10 cellular contexts compared by ENCODE assay signal in genomic region chr13:44313674-44314073, GRCh38. TPM values are rescaled to one million over a fixed set of nuclear protein-coding genes. Genes with fewer than 3 reads are reported as not detected.
DNase-seq lines count a peak whose midpoint lies in the region; TF ChIP-seq lines count a peak whose summit lies in the region.
"Had no signal": no experiment of that assay in that cellular context is flagged by ENCODE, and none has a peak within 500 bp of the region (broad histone marks: within the 10 kb centered on the region; RNA-seq: fewer than 3 reads in every experiment).

No MANE protein-coding gene starts in this region.

- no peak overlapping the region for H3K4me3 ChIP-seq in fibroblast of the aortic adventitia (ENCODE audit: low read depth, low read length)
- H3K4me3 ChIP-seq in transverse colon, result no peak overlapping the region
- H3K4me3 ChIP-seq: dorsolateral prefrontal cortex had no signal

- no peaks in the 10 kb centered on the region for H3K9me3 Mint-ChIP-seq in activated naive CD4-positive, alpha-beta T cell treated with anti-CD3 and anti-CD28 coated beads for 36 hours

- H3K27ac Mint-ChIP-seq in activated naive CD4-positive, alpha-beta T cell treated with anti-CD3 and anti-CD28 coated beads for 36 hours, result peak overlapping the region; percentile 25

- H3K4me1 ChIP-seq in transverse colon, result peaks cover 7 to 41% (median 25%) of the 10 kb centered on the region in 4 donors

- WGBS in transverse colon (ENCODE audit: low coverage in 1 of 2), 2 donors, result 64 to 80% methylated on average over 1 to 2 of the region's 2 CpGs

- DNase-seq in activated naive CD4-positive, alpha-beta T cell treated with anti-CD3 and anti-CD28 coated beads for 36 hours, result no peak
- no peak for DNase-seq in activated naive CD4-positive, alpha-beta T cell (lab: John Stamatoyannopoulos, UW)
- DNase-seq in RWPE1 (ENCODE audit: low spot score), result peak; percentile 81
- DNase-seq in fibroblast of the aortic adventitia (ENCODE audit: low read depth), result peak; percentile 82
- DNase-seq in transverse colon, result no peak
- no peak for DNase-seq in HuH-7.5 (ENCODE audit: low spot score)
- no peak for DNase-seq in germinal center (ENCODE audit: low spot score)
- no peak for DNase-seq in DMS153 (lab: John Stamatoyannopoulos, UW)
- DNase-seq: AML-193, dorsolateral prefrontal cortex had no signal

- no peak for TF ChIP-seq POLR2A in transverse colon (IDR thresholded peaks at IDR 0.05)

- H3K36me3 Mint-ChIP-seq in activated naive CD4-positive, alpha-beta T cell treated with anti-CD3 and anti-CD28 coated beads for 36 hours (ENCODE audit: low read depth), result peaks cover 2% of the 10 kb centered on the region

- peaks cover 24% of the 10 kb centered on the region for H3K27me3 Mint-ChIP-seq in activated naive CD4-positive, alpha-beta T cell treated with anti-CD3 and anti-CD28 coated beads for 36 hours (ENCODE audit: low read depth)

- in situ Hi-C loops in transverse colon (cut with MboI; ENCODE audit: low pct_ligation_motif_present in 1 of 4, low pct_unique_long_range_greater_than_20kb in 1 of 4, low sequenced_read_pairs in 3 of 4), result no loop called here

- POLR2A ChIA-PET in RWPE1 (lab: Yijun Ruan, JAX; ENCODE audit: low non-redundant PET), result no interaction called here

- peaks cover 14% of the 10 kb centered on the region for H3K4me1 Mint-ChIP-seq in activated naive CD4-positive, alpha-beta T cell treated with anti-CD3 and anti-CD28 coated beads for 36 hours (ENCODE audit: low read depth)

- H3K27me3 ChIP-seq in transverse colon, result no peaks in the 10 kb centered on the region
- H3K27me3 ChIP-seq: dorsolateral prefrontal cortex had no signal

- TF ChIP-seq CTCF in RWPE1 (conservative IDR thresholded peaks at IDR 0.05; ENCODE audit: low read depth) (no peak), fibroblast of the aortic adventitia (IDR thresholded peaks at IDR 0.05; ENCODE audit: insufficient read depth, low read length) (no peak), transverse colon (IDR thresholded peaks at IDR 0.05) (no peak)

- TF ChIP-seq EP300 in transverse colon (IDR thresholded peaks at IDR 0.05; ENCODE audit: low read depth), result no peak

- H3K27ac ChIP-seq in RWPE1, result peak overlapping the region; percentile 50; the same call in 1 of the 2 replicates
- peak overlapping the region; percentile 68 to 81 (median 74) for H3K27ac ChIP-seq in transverse colon
- H3K27ac ChIP-seq: dorsolateral prefrontal cortex had no signal

- H3K9me3 ChIP-seq in transverse colon, result no peaks in the 10 kb centered on the region

- CTCF ChIA-PET in activated naive CD4-positive, alpha-beta T cell treated with anti-CD3 and anti-CD28 coated beads for 36 hours (lab: Charles Lee), result no interaction called here
- CTCF ChIA-PET in RWPE1 (lab: Yijun Ruan, JAX), result no interaction called here

- H3K4me3 Mint-ChIP-seq in activated naive CD4-positive, alpha-beta T cell treated with anti-CD3 and anti-CD28 coated beads for 36 hours, result no peak overlapping the region

- intact Hi-C loops in activated naive CD4-positive, alpha-beta T cell treated with anti-CD3 and anti-CD28 coated beads for 36 hours (cut with micrococcal nuclease), result loop anchor here (1.0 to 2.0 kb wide), 4 partner anchors 12 to 71 kb away; no protein-coding TSS in a partner anchor
- intact Hi-C loops in transverse colon (cut with DNase I; ENCODE audit: low total_unique reads), result no loop called here

- no peaks in the 10 kb centered on the region for H3K36me3 ChIP-seq in transverse colon

RNA-seq across cellular contexts. Expression of gene SERP2, which starts 60.0 kb away (rescaled TPM):
- total RNA-seq in activated naive CD4-positive, alpha-beta T cell treated with anti-CD3 and anti-CD28 coated beads for 36 hours, result under 1 TPM; 0.38 to 0.64 TPM
- total RNA-seq in fibroblast of the aortic adventitia (ENCODE audit: low replicate concordance), result 9.5 and 9.9 TPM in 2 replicates
- total RNA-seq in transverse colon, result 1 to 10 TPM in 2 of 4 donors, not detected in 2; 1.8 to 2.4 TPM

Comparison
In these comparisons a context has a peak if more than half of its experiments do, and no peak if none do; other contexts are left out.
1. DNase-seq: peak in RWPE1 (single experiment) and fibroblast of the aortic adventitia (single experiment); none in activated naive CD4-positive, alpha-beta T cell treated with anti-CD3 and anti-CD28 coated beads for 36 hours (single experiment), activated naive CD4-positive, alpha-beta T cell (0 of 4), transverse colon (single experiment), HuH-7.5 (single experiment), germinal center (single experiment) and DMS153 (single experiment).